In the genomic region with DNA sequence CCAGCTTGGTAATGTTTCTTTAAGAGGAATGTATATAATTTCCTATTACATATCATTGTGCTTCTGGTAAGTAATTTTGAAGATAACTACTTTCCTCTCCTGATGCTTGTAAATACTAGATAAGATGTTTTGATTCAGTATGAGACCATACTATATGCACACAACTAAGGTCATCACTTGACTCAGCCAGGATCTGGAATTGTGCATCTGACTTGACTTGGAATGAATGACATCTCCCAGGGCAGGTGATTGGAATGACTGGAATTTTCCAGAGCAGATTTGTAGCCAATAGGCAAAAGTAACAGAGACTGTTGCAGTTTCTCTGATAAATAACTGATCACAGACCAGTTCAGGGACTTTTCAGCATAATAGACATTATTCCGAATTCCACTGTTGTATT, we compare ENCODE assay signal across 19 cellular contexts. TPM values are rescaled to one million over a fixed set of nuclear protein-coding genes. Genes with fewer than 3 reads are reported as not detected.
DNase-seq lines count a peak whose midpoint lies in the region; ATAC-seq, FAIRE-seq and TF ChIP-seq lines count a peak whose summit lies in the region.
"Had no signal": no experiment of that assay in that cellular context is flagged by ENCODE, and none has a peak within 500 bp of the region (broad histone marks: within the 10 kb centered on the region; RNA-seq: fewer than 3 reads in every experiment).

No MANE protein-coding gene starts in this region.

- TF ChIP-seq CTCF in HepG2 (CRISPR knock-in tag; IDR thresholded peaks at IDR 0.05) (no peak), right lobe of liver (IDR thresholded peaks at IDR 0.05) (no peak), astrocyte (IDR thresholded peaks at IDR 0.05; ENCODE audit: insufficient read depth, low read depth, low read length) (no peak)

- H3K27me3 ChIP-seq in HepG2 (ENCODE audit: control insufficient read depth in 1 of 2, insufficient read depth in 2 of 2, low read length in 2 of 2) (peaks cover 0 to 18% of the 10 kb centered on the region in 2 experiments; a peak in 1 of 5 replicates), right lobe of liver (no peaks in the 10 kb centered on the region), astrocyte (ENCODE audit: insufficient read depth, low read length) (no peaks in the 10 kb centered on the region)
- H3K27me3 ChIP-seq: ascending aorta had no signal

- in situ Hi-C loops in HepG2 (cut with HindIII; ENCODE audit: extremely low pct_ligation_motif_present, low pct_unique_long_range_greater_than_20kb), result no loop called here
- in situ Hi-C loops in G401 (cut with HindIII; ENCODE audit: low sequenced_read_pairs), result no loop called here

- no peaks in the 10 kb centered on the region for H3K27me3 Mint-ChIP-seq in astrocyte (ENCODE audit: low read depth, unreplicated experiment)
- H3K27me3 Mint-ChIP-seq in activated T-cell treated with anti-CD3 and anti-CD28 coated beads, Interleukin-2, amount 50 U/mL, for 72 hours (ENCODE audit: low read depth), result peaks cover 25% of the 10 kb centered on the region

- TF ChIP-seq RAD21 in HepG2 (CRISPR knock-in tag; IDR thresholded peaks at IDR 0.05), result no peak

- no peaks in the 10 kb centered on the region for H3K9me3 Mint-ChIP-seq in astrocyte (ENCODE audit: unreplicated experiment)
- H3K9me3 Mint-ChIP-seq in activated T-cell treated with anti-CD3 and anti-CD28 coated beads, Interleukin-2, amount 50 U/mL, for 72 hours, result no peaks in the 10 kb centered on the region
- H3K9me3 Mint-ChIP-seq: activated CD4-positive, alpha-beta T cell treated with anti-CD3 and anti-CD28 coated beads, Interleukin-2, amount 10 ng/mL, durations not matched to agents 7 days and 5 days; activated T-helper 1 cell treated with anti-CD3 and anti-CD28 coated beads, Interleukin-12 subunit alpha, Interleukin-12 subunit beta, Interleukin-2, Interleukin-4 antibody, amounts not matched to agents 30 ng/mL and 10 ng/mL and 1 ng/mL, durations not matched to agents 14 hours and 24 hours and 36 hours; natural killer cell had no signal

- peak overlapping the region; percentile 99 for H3K27ac Mint-ChIP-seq in astrocyte (ENCODE audit: unreplicated experiment)
- H3K27ac Mint-ChIP-seq in activated T-cell treated with anti-CD3 and anti-CD28 coated beads, Interleukin-2, amount 50 U/mL, for 72 hours, result no peak overlapping the region
- H3K27ac Mint-ChIP-seq: activated CD4-positive, alpha-beta T cell treated with anti-CD3 and anti-CD28 coated beads, Interleukin-2, amount 10 ng/mL, durations not matched to agents 7 days and 5 days; activated T-helper 1 cell treated with anti-CD3 and anti-CD28 coated beads, Interleukin-12 subunit alpha, Interleukin-12 subunit beta, Interleukin-2, Interleukin-4 antibody, amounts not matched to agents 30 ng/mL and 10 ng/mL and 1 ng/mL, durations not matched to agents 14 hours and 24 hours and 36 hours; natural killer cell had no signal

- H2AFZ ChIP-seq in HepG2 (ENCODE audit: low read length), result no peak overlapping the region
- no peak overlapping the region for H2AFZ ChIP-seq in astrocyte (ENCODE audit: low read depth, low read length)

- H3K36me3 ChIP-seq in HepG2 (replicated peaks in 1 of 2; ENCODE audit: control insufficient read depth in 1 of 2, insufficient read depth in 2 of 2, low read length in 2 of 2), result no peaks in the 10 kb centered on the region
- H3K36me3 ChIP-seq in right lobe of liver, result no peaks in the 10 kb centered on the region
- H3K36me3 ChIP-seq in astrocyte (ENCODE audit: insufficient read depth, low read length), result no peaks in the 10 kb centered on the region
- H3K36me3 ChIP-seq: ascending aorta had no signal

- FAIRE-seq in HepG2 (lab: Jason Lieb, UNC) (no peak), astrocyte (lab: Jason Lieb, UNC) (no peak)

- no peak overlapping the region for H3K27ac ChIP-seq in HepG2 (ENCODE audit: extremely low read length, insufficient read depth, low read length)
- H3K27ac ChIP-seq in right lobe of liver, result no peak overlapping the region
- peak overlapping the region; percentile 86 for H3K27ac ChIP-seq in astrocyte (ENCODE audit: low read depth, low read length)

- intact Hi-C loops in HepG2 (cut with micrococcal nuclease; ENCODE audit: unreplicated experiment) (no loop called here), right lobe of liver (cut with DNase I) (no loop called here)

- no peaks in the 10 kb centered on the region for H3K36me3 Mint-ChIP-seq in astrocyte (ENCODE audit: low read depth, unreplicated experiment)
- no peaks in the 10 kb centered on the region for H3K36me3 Mint-ChIP-seq in activated T-cell treated with anti-CD3 and anti-CD28 coated beads, Interleukin-2, amount 50 U/mL, for 72 hours (ENCODE audit: insufficient read depth in 2 of 2)
- H3K36me3 Mint-ChIP-seq: natural killer cell had no signal

- no peak overlapping the region for H3K4me3 ChIP-seq in HepG2 (replicated peaks in 1 of 3; ENCODE audit: insufficient read depth in 1 of 3, low read depth in 2 of 3, low read length in 3 of 3)
- no peak overlapping the region for H3K4me3 ChIP-seq in right lobe of liver
- no peak overlapping the region for H3K4me3 ChIP-seq in astrocyte (ENCODE audit: insufficient read depth, low read depth, low read length)
- H3K4me3 ChIP-seq: ascending aorta, skin epidermis had no signal

- H3K4me1 ChIP-seq in HepG2 (ENCODE audit: insufficient read depth, low read length) (0 out of 2 replicates have a peak, but pooled peaks cover 11% of the 10 kb centered on the region), right lobe of liver (no peaks in the 10 kb centered on the region), astrocyte (ENCODE audit: insufficient read depth, low read length) (peaks cover 32% of the 10 kb centered on the region)

- TF ChIP-seq EP300 in HepG2 (IDR thresholded peaks at IDR 0.05; ENCODE audit: low read depth in 2 of 2, low read length in 2 of 2) (no peak), HepG2 (CRISPR knock-in tag; IDR thresholded peaks at IDR 0.05; ENCODE audit: borderline replicate concordance) (no peak)

- 19% methylated on average over 1 of the region's 1 CpG for WGBS in HepG2 (ENCODE audit: low lambda C conversion rate)
- WGBS in right lobe of liver (ENCODE audit: insufficient coverage, low coverage, low lambda C conversion rate, missing lambda C conversion rate), result 73% methylated on average over 1 of the region's 1 CpG

- POLR2A ChIA-PET in HepG2 (lab: Yijun Ruan, JAX), result no interaction called here

- TF ChIP-seq POLR2A in HepG2 (IDR thresholded peaks at IDR 0.05; ENCODE audit: insufficient read depth in 1 of 2, low read depth in 2 of 2, low read length in 2 of 2) (no peak), right lobe of liver (IDR thresholded peaks at IDR 0.05) (no peak)

- DNase-seq in HepG2 (ENCODE audit: low spot score) (peak; percentile 6), right lobe of liver (no peak), astrocyte (ENCODE audit: low read depth) (peak; percentile 38), kidney glomerular epithelial cell (lab: John Stamatoyannopoulos, UW) (peak; percentile 36), G401 (ENCODE audit: low spot score) (no peak), Ammon's horn (ENCODE audit: low spot score) (no peak)
- DNase-seq in effector CD8-positive, alpha-beta T cell (lab: John Stamatoyannopoulos, UW), result no peak
- no peak for DNase-seq in activated T-cell treated with anti-CD3 and anti-CD28 coated beads, Interleukin-2, amount 50 U/mL, for 72 hours
- DNase-seq: 8988T; activated CD4-positive, alpha-beta T cell treated with anti-CD3 and anti-CD28 coated beads, Interleukin-2, amount 10 ng/mL, durations not matched to agents 7 days and 5 days; COR-L47; left cardiac atrium; natural killer cell; NCI-H510A; T-helper 2 cell had no signal

- H3K4me3 Mint-ChIP-seq in astrocyte (ENCODE audit: unreplicated experiment), result no peak overlapping the region
- no peak overlapping the region for H3K4me3 Mint-ChIP-seq in activated T-cell treated with anti-CD3 and anti-CD28 coated beads, Interleukin-2, amount 50 U/mL, for 72 hours
- H3K4me3 Mint-ChIP-seq: activated CD4-positive, alpha-beta T cell treated with anti-CD3 and anti-CD28 coated beads, Interleukin-2, amount 10 ng/mL, durations not matched to agents 7 days and 5 days; activated T-helper 1 cell treated with anti-CD3 and anti-CD28 coated beads, Interleukin-12 subunit alpha, Interleukin-12 subunit beta, Interleukin-2, Interleukin-4 antibody, amounts not matched to agents 30 ng/mL and 10 ng/mL and 1 ng/mL, durations not matched to agents 14 hours and 24 hours and 36 hours; natural killer cell had no signal

- peaks cover 41% of the 10 kb centered on the region for H3K4me1 Mint-ChIP-seq in astrocyte (ENCODE audit: low read depth, unreplicated experiment)
- H3K4me1 Mint-ChIP-seq in activated T-cell treated with anti-CD3 and anti-CD28 coated beads, Interleukin-2, amount 50 U/mL, for 72 hours (ENCODE audit: low read depth), result peaks cover 11% of the 10 kb centered on the region
- H3K4me1 Mint-ChIP-seq: natural killer cell had no signal

- CTCF ChIA-PET in HepG2 (lab: Yijun Ruan, JAX; ENCODE audit: low intra/inter-chr PET ratio, low total read pairs), result no interaction called here

- no TSS peak for BruUV-seq in HepG2 (replicated peaks; lab: Mats Ljungman, UMichigan)

- no peak for ATAC-seq in HepG2
- ATAC-seq in right lobe of liver, result no peak
- no peak for ATAC-seq in activated T-cell treated with anti-CD3 and anti-CD28 coated beads, Interleukin-2, amount 50 U/mL, for 72 hours (replicated peaks in 1 of 2)
- ATAC-seq: left cardiac atrium, natural killer cell had no signal

- no peak overlapping the region for H3K4me2 ChIP-seq in HepG2 (ENCODE audit: low read depth, low read length)
- peak overlapping the region; percentile 10 for H3K4me2 ChIP-seq in astrocyte (ENCODE audit: low read length)

- H4K20me1 ChIP-seq in HepG2 (ENCODE audit: insufficient read depth, low read length) (no peaks in the 10 kb centered on the region), astrocyte (ENCODE audit: insufficient read depth, low read length) (no peaks in the 10 kb centered on the region)

- H3K79me2 ChIP-seq in HepG2 (ENCODE audit: insufficient read depth, low read length), result no peaks in the 10 kb centered on the region
- no peaks in the 10 kb centered on the region for H3K79me2 ChIP-seq in astrocyte (ENCODE audit: insufficient read depth, low read length)

- no peak overlapping the region for H3K9ac ChIP-seq in HepG2 (ENCODE audit: insufficient read depth, low read depth, low read length)
- no peak overlapping the region for H3K9ac ChIP-seq in astrocyte (ENCODE audit: low read length)

- H3K9me3 ChIP-seq in HepG2 (ENCODE audit: low read length), result no peaks in the 10 kb centered on the region
- no peaks in the 10 kb centered on the region for H3K9me3 ChIP-seq in right lobe of liver
- no peaks in the 10 kb centered on the region for H3K9me3 ChIP-seq in astrocyte (ENCODE audit: insufficient read depth, low read depth, low read length)
- H3K9me3 ChIP-seq: ascending aorta had no signal

RNA-seq across cellular contexts. Expression of a gene that starts 11.1 kb away (rescaled TPM):
- not detected in 2 replicates for total RNA-seq in HepG2 (2016; rRNA removed; fragmentation: Illumina TruSeq; extraction: Trizol)
- total RNA-seq in HepG2 (2016; cell fraction: cytosol; rRNA removed; fragmentation: Illumina TruSeq; extraction: Trizol; ENCODE audit: low read depth), result not detected in 2 replicates
- total RNA-seq in HepG2 (2016; cell fraction: insoluble cytoplasmic fraction; rRNA removed; fragmentation: Illumina TruSeq; extraction: Trizol), result not detected in 2 replicates
- not detected in 2 replicates for total RNA-seq in HepG2 (2016; cell fraction: membrane; rRNA removed; fragmentation: Illumina TruSeq; extraction: Trizol)
- not detected in 2 replicates for total RNA-seq in HepG2 (2016; cell fraction: nucleus; rRNA removed; fragmentation: Illumina TruSeq; extraction: Trizol)
- not detected in 2 replicates for polyA plus RNA-seq in HepG2 (2011; rRNA removed)
- not detected in 2 replicates for polyA plus RNA-seq in HepG2 (2011; cell fraction: cytosol; rRNA removed)
- not detected in 2 replicates for polyA plus RNA-seq in HepG2 (2011; cell fraction: nucleus; rRNA removed)
- polyA plus RNA-seq in HepG2 (2012), result not detected in 2 replicates
- polyA plus RNA-seq in HepG2 (2016; cell fraction: cytosol; fragmentation: Illumina TruSeq; extraction: Trizol; ENCODE audit: low read depth), result not detected in 2 replicates
- not detected in 2 replicates for polyA plus RNA-seq in HepG2 (2016; cell fraction: insoluble cytoplasmic fraction; fragmentation: Illumina TruSeq; extraction: Trizol; ENCODE audit: low read depth)
- not detected in 2 replicates for polyA plus RNA-seq in HepG2 (2016; cell fraction: membrane; fragmentation: Illumina TruSeq; extraction: Trizol; ENCODE audit: low read depth)
- not detected in 2 replicates for polyA plus RNA-seq in HepG2 (2016; cell fraction: nucleus; fragmentation: Illumina TruSeq; extraction: Trizol; ENCODE audit: insufficient read depth, low read depth)
- polyA minus RNA-seq in HepG2 (2011; rRNA and poly(A)+ RNA removed; ENCODE audit: low replicate concordance), result 0.94 TPM in 1 of 2 replicates, not detected in the other
- polyA minus RNA-seq in HepG2 (2011; cell fraction: cytosol; rRNA and poly(A)+ RNA removed), result not detected in 2 replicates
- 0.75 TPM in 1 of 2 replicates, not detected in the other for polyA minus RNA-seq in HepG2 (2011; cell fraction: nucleus; rRNA and poly(A)+ RNA removed)
- total RNA-seq in right lobe of liver, result not detected
- total RNA-seq in astrocyte, result 1.0 and 1.2 TPM in 2 replicates
- total RNA-seq in G401 (2014; rRNA removed; shearing (Covaris generic)), result 0.61 TPM in 1 of 2 replicates, not detected in the other
- not detected for total RNA-seq in activated T-cell treated with anti-CD3 and anti-CD28 coated beads, Interleukin-2, amount 50 U/mL, for 72 hours
- total RNA-seq: activated CD4-positive, alpha-beta T cell treated with anti-CD3 and anti-CD28 coated beads, Interleukin-2, amount 10 ng/mL, durations not matched to agents 7 days and 5 days; activated T-helper 1 cell treated with anti-CD3 and anti-CD28 coated beads, Interleukin-12 subunit alpha, Interleukin-12 subunit beta, Interleukin-2, Interleukin-4 antibody, amounts not matched to agents 30 ng/mL and 10 ng/mL and 1 ng/mL, durations not matched to agents 14 hours and 24 hours and 36 hours; ascending aorta; natural killer cell; subcutaneous adipose tissue had no signal

RNA-seq across cellular contexts. Expression of a gene that starts 50.6 kb away (rescaled TPM):
- total RNA-seq in HepG2 (2016; rRNA removed; fragmentation: Illumina TruSeq; extraction: Trizol), result 41.1 and 51.1 TPM in 2 replicates
- total RNA-seq in HepG2 (2016; cell fraction: cytosol; rRNA removed; fragmentation: Illumina TruSeq; extraction: Trizol; ENCODE audit: low read depth), result 67.4 and 73.6 TPM in 2 replicates
- total RNA-seq in HepG2 (2016; cell fraction: insoluble cytoplasmic fraction; rRNA removed; fragmentation: Illumina TruSeq; extraction: Trizol), result 39.3 and 52.8 TPM in 2 replicates
- total RNA-seq in HepG2 (2016; cell fraction: membrane; rRNA removed; fragmentation: Illumina TruSeq; extraction: Trizol), result 56.8 and 57.2 TPM in 2 replicates
- total RNA-seq in HepG2 (2016; cell fraction: nucleus; rRNA removed; fragmentation: Illumina TruSeq; extraction: Trizol), result 43.3 and 51.3 TPM in 2 replicates
- 24.9 and 33.6 TPM in 2 replicates for polyA plus RNA-seq in HepG2 (2011; rRNA removed)
- polyA plus RNA-seq in HepG2 (2011; cell fraction: cytosol; rRNA removed), result 8.7 and 11.4 TPM in 2 replicates
- 9.4 and 10.6 TPM in 2 replicates for polyA plus RNA-seq in HepG2 (2011; cell fraction: nucleus; rRNA removed)
- 16.7 and 17.5 TPM in 2 replicates for polyA plus RNA-seq in HepG2 (2012)
- polyA plus RNA-seq in HepG2 (2016; cell fraction: cytosol; fragmentation: Illumina TruSeq; extraction: Trizol; ENCODE audit: low read depth), result 27.3 and 39.0 TPM in 2 replicates
- 47.4 and 60.4 TPM in 2 replicates for polyA plus RNA-seq in HepG2 (2016; cell fraction: insoluble cytoplasmic fraction; fragmentation: Illumina TruSeq; extraction: Trizol; ENCODE audit: low read depth)
- polyA plus RNA-seq in HepG2 (2016; cell fraction: membrane; fragmentation: Illumina TruSeq; extraction: Trizol; ENCODE audit: low read depth), result 43.6 and 45.5 TPM in 2 replicates
- 41.0 and 43.7 TPM in 2 replicates for polyA plus RNA-seq in HepG2 (2016; cell fraction: nucleus; fragmentation: Illumina TruSeq; extraction: Trizol; ENCODE audit: insufficient read depth, low read depth)
- 23.4 and 53.0 TPM in 2 replicates for polyA minus RNA-seq in HepG2 (2011; rRNA and poly(A)+ RNA removed; ENCODE audit: low replicate concordance)
- polyA minus RNA-seq in HepG2 (2011; cell fraction: cytosol; rRNA and poly(A)+ RNA removed), result 7.6 and 15.3 TPM in 2 replicates
- polyA minus RNA-seq in HepG2 (2011; cell fraction: nucleus; rRNA and poly(A)+ RNA removed), result 36.6 and 52.2 TPM in 2 replicates
- total RNA-seq in right lobe of liver, result 10 to 100 TPM; 13.8 to 16.7 (median 14.5) TPM
- 18.4 and 19.4 TPM in 2 replicates for total RNA-seq in astrocyte
- total RNA-seq in G401 (2014; rRNA removed; shearing (Covaris generic)), result 0.37 TPM in 1 of 2 replicates, not detected in the other
- 10 to 100 TPM; 37.8 to 38.7 TPM for total RNA-seq in activated T-cell treated with anti-CD3 and anti-CD28 coated beads, Interleukin-2, amount 50 U/mL, for 72 hours

Comparison
In these comparisons a context has a peak if more than half of its experiments do, and no peak if none do; other contexts are left out.
1. DNase-seq: peak in HepG2 (single experiment), astrocyte (single experiment) and kidney glomerular epithelial cell (single experiment); none in right lobe of liver (0 of 3), effector CD8-positive, alpha-beta T cell (single experiment), G401 (single experiment), activated T-cell treated with anti-CD3 and anti-CD28 coated beads, Interleukin-2, amount 50 U/mL, for 72 hours (0 of 2) and Ammon's horn (single experiment).
2. RNA of a gene that starts 50.6 kb away (total RNA-seq): 39.3 to 73.6 TPM in HepG2, 37.8 to 38.7 TPM in activated T-cell treated with anti-CD3 and anti-CD28 coated beads, Interleukin-2, amount 50 U/mL, for 72 hours, 18.4 to 19.4 TPM in astrocyte and 13.8 to 16.7 TPM in right lobe of liver; 0.37 TPM in G401; every median in the first group is over 10 times any median in the second.